23 cellular contexts compared by ENCODE assay signal in genomic region chr22:19847345-19847632, GRCh38.
"Had no signal": no experiment of that assay in that cellular context is flagged by ENCODE, and none has a peak within 500 bp of the region (broad histone marks: within the 10 kb centered on the region; RNA-seq: fewer than 3 reads in every experiment).

No MANE protein-coding gene starts in this region.

- H3K4me1 ChIP-seq: testis had no signal

- FAIRE-seq: frontal cortex had no signal

- H3K4me3 ChIP-seq: dorsolateral prefrontal cortex, heart left ventricle, mucosa of descending colon, psoas muscle, right lobe of liver, spleen, testis, transverse colon had no signal

- H3K27me3 ChIP-seq: dorsolateral prefrontal cortex, heart left ventricle, neutrophil, right lobe of liver, spleen, testis, transverse colon had no signal

- H3K9me3 ChIP-seq: mucosa of descending colon, neutrophil, psoas muscle, right lobe of liver, spleen, testis, transverse colon had no signal

- DNase-seq: cortex of kidney; dorsolateral prefrontal cortex; effector CD8-positive, alpha-beta T cell; heart left ventricle; hippocampal formation; left colon; left ventricle myocardium superior; mucosa of descending colon; naive thymus-derived CD8-positive, alpha-beta T cell; psoas muscle; retina; spleen; stimulated activated CD4-positive, alpha-beta T cell treated with anti-CD3 and anti-CD28 coated beads, Interleukin-15, amount 100 ng/mL, for 24 hours; stimulated activated CD4-positive, alpha-beta T cell treated with anti-CD3 and anti-CD28 coated beads, Interleukin-1b, Interleukin-23, amount 100 ng/mL, for 48 hours; stimulated activated CD4-positive, alpha-beta T cell treated with anti-CD3 and anti-CD28 coated beads, Interleukin-4, amount 100 ng/mL, for 4 hours; stimulated activated naive B cell treated with anti-CD40 and anti-IgM and Interleukin-4, amounts not matched to agents 10 μg/mL and 1 μg/mL and 100 μg/mL, for 72 hours; stimulated activated naive CD8-positive, alpha-beta T cell treated with anti-CD3 and anti-CD28 coated beads, Interleukin-15, amount 100 ng/mL, for 72 hours; testis; transverse colon had no signal

- H3K27ac ChIP-seq: dorsolateral prefrontal cortex, heart left ventricle, neutrophil, psoas muscle, right lobe of liver, testis, transverse colon had no signal

- ATAC-seq: esophagus mucosa; heart left ventricle; left colon; left ventricle myocardium superior; mucosa of descending colon; naive thymus-derived CD8-positive, alpha-beta T cell; psoas muscle; right lobe of liver; stimulated activated naive B cell treated with anti-CD40 and anti-IgM and Interleukin-4, amounts not matched to agents 10 μg/mL and 1 μg/mL and 100 μg/mL, for 72 hours; stimulated activated naive CD8-positive, alpha-beta T cell treated with anti-CD3 and anti-CD28 coated beads, Interleukin-15, amount 100 ng/mL, for 72 hours had no signal
